Comparison of ENCODE assay signal across 19 cellular contexts in genomic region chr13:110434629-110435028, GRCh38.
A peak's percentile ranks its signal among the peaks of the same experiment; 100 is the strongest.
DNase-seq lines count a peak whose midpoint lies in the region; ATAC-seq, FAIRE-seq and TF ChIP-seq lines count a peak whose summit lies in the region.
"Had no signal": no experiment of that assay in that cellular context is flagged by ENCODE, and none has a peak within 500 bp of the region (broad histone marks: within the 10 kb centered on the region; RNA-seq: fewer than 3 reads in every experiment).

No MANE protein-coding gene starts in this region.

- H4K20me1 ChIP-seq in keratinocyte (ENCODE audit: control insufficient read depth, extremely low read depth, insufficient read depth, low read length): no peaks in the 10 kb centered on the region

- peak; percentile 92 for FAIRE-seq in bronchial epithelial cell (lab: Jason Lieb, UNC)
- peak; percentile 5 for FAIRE-seq in keratinocyte (lab: Jason Lieb, UNC)
- FAIRE-seq: A204.1, G401.6, GM12891 had no signal

- DNase-seq in bronchial epithelial cell (ENCODE audit: low read depth) (no peak), keratinocyte (ENCODE audit: low read depth, low spot score) (no peak), sigmoid colon (no peak), spleen (no peak)
- DNase-seq in activated effector memory CD4-positive, alpha-beta T cell treated with anti-CD3 and anti-CD28 coated beads, Interleukin-2, amount 50 U/mL, for 16 hours: no peak
- DNase-seq: ACHN; BE2C; C1 segment of cervical spinal cord; CD4-positive, CD25-positive, alpha-beta regulatory T cell; CD8-positive, alpha-beta memory T cell; COR-L47; GM23248; HCEC 1CT; IMR-90 had no signal

- H3K9ac ChIP-seq in keratinocyte (ENCODE audit: control insufficient read depth, extremely low read depth, insufficient read depth, low read length): no peak overlapping the region
- H3K9ac ChIP-seq: GM23248 had no signal

- no peaks in the 10 kb centered on the region for H3K27me3 ChIP-seq in bronchial epithelial cell (ENCODE audit: control insufficient read depth, insufficient read depth, low read length)
- H3K27me3 ChIP-seq in keratinocyte (ENCODE audit: control insufficient read depth, extremely low read depth, insufficient read depth, low read length): no peaks in the 10 kb centered on the region
- no peaks in the 10 kb centered on the region for H3K27me3 ChIP-seq in sigmoid colon
- H3K27me3 ChIP-seq in spleen (replicated peaks in 1 of 7): peaks cover 0 to 13% (median 0%) of the 10 kb centered on the region in 7 donors
- H3K27me3 ChIP-seq: BE2C had no signal

- TF ChIP-seq POLR2A in sigmoid colon (IDR thresholded peaks at IDR 0.05) (no peak), spleen (IDR thresholded peaks at IDR 0.05) (no peak)

- H2AFZ ChIP-seq in keratinocyte (ENCODE audit: control insufficient read depth, low read length): no peak overlapping the region
- H2AFZ ChIP-seq: GM23248 had no signal

- no peaks in the 10 kb centered on the region for H3K9me1 ChIP-seq in keratinocyte (ENCODE audit: control insufficient read depth, extremely low read depth, insufficient read depth, low read length)

- ATAC-seq in HG02798 (IDR thresholded peaks at IDR 0.05; ENCODE audit: poor library complexity, unreplicated experiment): no peak

- H3K27ac ChIP-seq in keratinocyte (ENCODE audit: control insufficient read depth, insufficient read depth, low read length): no peak overlapping the region
- H3K27ac ChIP-seq in sigmoid colon: peak overlapping the region in 3 of 4 donors; percentile 7 to 98 (median 28)
- no peak overlapping the region for H3K27ac ChIP-seq in spleen
- H3K27ac ChIP-seq: GM23248, HL-60 had no signal

- intact Hi-C loops in sigmoid colon (cut with DNase I) (loop anchor here (5.0 kb wide), 1 partner anchor 217 kb away; no protein-coding TSS in a partner anchor), spleen (cut with DNase I; ENCODE audit: low total_unique reads) (no loop called here)

- dilution Hi-C loops in keratinocyte (cut with MboI; ENCODE audit: extremely low pct_ligation_motif_present, low sequenced_read_pairs): no loop called here

- TF ChIP-seq EP300 in sigmoid colon (IDR thresholded peaks at IDR 0.05): no peak

- no peaks in the 10 kb centered on the region for H3K9me3 ChIP-seq in keratinocyte (ENCODE audit: control insufficient read depth, low read depth, low read length)
- H3K9me3 ChIP-seq in sigmoid colon: no peaks in the 10 kb centered on the region
- H3K9me3 ChIP-seq in spleen: no peaks in the 10 kb centered on the region
- H3K9me3 ChIP-seq: BE2C had no signal

- H3K4me3 ChIP-seq in bronchial epithelial cell (ENCODE audit: low read depth, low read length) (no peak overlapping the region), keratinocyte (ENCODE audit: control insufficient read depth in 2 of 3, extremely low read depth in 1 of 3, insufficient read depth in 2 of 3, low read depth in 1 of 3, low read length in 3 of 3) (no peak overlapping the region), sigmoid colon (no peak overlapping the region), spleen (no peak overlapping the region)
- H3K4me3 ChIP-seq: GM23248 had no signal

- H3K79me2 ChIP-seq in keratinocyte (ENCODE audit: control insufficient read depth, insufficient read depth, low read length): no peaks in the 10 kb centered on the region

- 94 to 95% methylated on average over 9 of the region's 9 CpGs for WGBS in sigmoid colon, 2 donors
- 83 to 95% (median 93%) methylated on average over 9 of the region's 9 CpGs for WGBS in spleen, 5 donors

- TF ChIP-seq CTCF in bronchial epithelial cell (IDR thresholded peaks at IDR 0.05; ENCODE audit: insufficient read depth, low read length, severe bottlenecking) (no peak), keratinocyte (optimal IDR thresholded peaks at IDR 0.05 in 1 of 3, IDR thresholded peaks at IDR 0.05 in 1 of 3, conservative IDR thresholded peaks at IDR 0.05 in 1 of 3; ENCODE audit: extremely low read depth in 1 of 3, insufficient read depth in 2 of 3, low read length in 3 of 3) (no peak), sigmoid colon (IDR thresholded peaks at IDR 0.05) (no peak), spleen (IDR thresholded peaks at IDR 0.05 in 8 of 11, conservative IDR thresholded peaks at IDR 0.05 in 3 of 11) (no peak)

- H3K4me1 ChIP-seq in keratinocyte (ENCODE audit: control insufficient read depth, extremely low read depth, insufficient read depth, low read length): peaks cover 8% of the 10 kb centered on the region
- H3K4me1 ChIP-seq in sigmoid colon: peaks cover 0 to 46% (median 20%) of the 10 kb centered on the region in 4 donors
- H3K4me1 ChIP-seq in spleen: peaks cover 0 to 36% (median 6%) of the 10 kb centered on the region in 6 donors

- H3K36me3 ChIP-seq in bronchial epithelial cell (ENCODE audit: control insufficient read depth, insufficient read depth, low read length) (peaks cover 4% of the 10 kb centered on the region), keratinocyte (ENCODE audit: control insufficient read depth in 2 of 2, extremely low read depth in 1 of 2, insufficient read depth in 2 of 2, low read length in 2 of 2) (peaks cover 16 to 29% of the 10 kb centered on the region in 2 experiments), sigmoid colon (peaks cover 38 to 96% (median 65%) of the 10 kb centered on the region in 4 donors), spleen (peaks cover 0 to 73% (median 3%) of the 10 kb centered on the region in 6 donors)
- H3K36me3 ChIP-seq: BE2C had no signal

- H3K4me2 ChIP-seq in keratinocyte (ENCODE audit: control insufficient read depth, extremely low read depth, insufficient read depth, low read depth, low read length): no peak overlapping the region

Comparison
In these comparisons a context has a peak if more than half of its experiments do, and no peak if none do; other contexts are left out.
1. H3K27ac ChIP-seq: peak in sigmoid colon (3 of 4); none in keratinocyte (single experiment) and spleen (0 of 8).